ENCODE assay signal across 1 cellular context in the genomic region with DNA sequence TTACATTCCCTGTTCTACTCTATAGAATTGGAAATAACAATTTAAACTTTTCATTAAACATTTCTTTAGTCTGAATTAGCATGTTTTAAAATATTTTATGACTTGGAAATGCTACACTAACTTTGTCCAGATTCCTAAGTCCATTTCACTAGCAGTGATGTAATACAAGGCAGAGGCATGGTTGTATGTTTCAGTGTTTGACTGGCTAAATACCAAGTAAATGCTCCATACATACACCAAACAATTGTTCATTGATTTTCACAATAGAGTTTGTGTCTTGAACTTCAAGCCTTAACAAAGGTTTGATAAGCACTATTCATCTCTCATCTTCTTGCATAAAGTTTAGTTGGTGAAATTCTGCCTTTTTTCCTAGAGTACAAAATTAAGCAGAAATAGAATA.
TF ChIP-seq lines count a peak whose summit lies in the region.

No MANE protein-coding gene starts in this region.

TF ChIP-seq in GM23338, 12 proteins besides CTCF, POLR2A, EP300 and RAD21 (continued from another document):
- TF ChIP-seq, protein P1, sequence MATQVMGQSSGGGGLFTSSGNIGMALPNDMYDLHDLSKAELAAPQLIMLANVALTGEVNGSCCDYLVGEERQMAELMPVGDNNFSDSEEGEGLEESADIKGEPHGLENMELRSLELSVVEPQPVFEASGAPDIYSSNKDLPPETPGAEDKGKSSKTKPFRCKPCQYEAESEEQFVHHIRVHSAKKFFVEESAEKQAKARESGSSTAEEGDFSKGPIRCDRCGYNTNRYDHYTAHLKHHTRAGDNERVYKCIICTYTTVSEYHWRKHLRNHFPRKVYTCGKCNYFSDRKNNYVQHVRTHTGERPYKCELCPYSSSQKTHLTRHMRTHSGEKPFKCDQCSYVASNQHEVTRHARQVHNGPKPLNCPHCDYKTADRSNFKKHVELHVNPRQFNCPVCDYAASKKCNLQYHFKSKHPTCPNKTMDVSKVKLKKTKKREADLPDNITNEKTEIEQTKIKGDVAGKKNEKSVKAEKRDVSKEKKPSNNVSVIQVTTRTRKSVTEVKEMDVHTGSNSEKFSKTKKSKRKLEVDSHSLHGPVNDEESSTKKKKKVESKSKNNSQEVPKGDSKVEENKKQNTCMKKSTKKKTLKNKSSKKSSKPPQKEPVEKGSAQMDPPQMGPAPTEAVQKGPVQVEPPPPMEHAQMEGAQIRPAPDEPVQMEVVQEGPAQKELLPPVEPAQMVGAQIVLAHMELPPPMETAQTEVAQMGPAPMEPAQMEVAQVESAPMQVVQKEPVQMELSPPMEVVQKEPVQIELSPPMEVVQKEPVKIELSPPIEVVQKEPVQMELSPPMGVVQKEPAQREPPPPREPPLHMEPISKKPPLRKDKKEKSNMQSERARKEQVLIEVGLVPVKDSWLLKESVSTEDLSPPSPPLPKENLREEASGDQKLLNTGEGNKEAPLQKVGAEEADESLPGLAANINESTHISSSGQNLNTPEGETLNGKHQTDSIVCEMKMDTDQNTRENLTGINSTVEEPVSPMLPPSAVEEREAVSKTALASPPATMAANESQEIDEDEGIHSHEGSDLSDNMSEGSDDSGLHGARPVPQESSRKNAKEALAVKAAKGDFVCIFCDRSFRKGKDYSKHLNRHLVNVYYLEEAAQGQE (IDR thresholded peaks at IDR 0.05; ENCODE audit: unreplicated experiment) = no peak
- no peak for TF ChIP-seq EZH2phosphoT487 (IDR thresholded peaks at IDR 0.05; ENCODE audit: unreplicated experiment)
- TF ChIP-seq ZNF114 (CRISPR knock-in tag; IDR thresholded peaks at IDR 0.05) = no peak
- TF ChIP-seq STAT1 (IDR thresholded peaks at IDR 0.05; ENCODE audit: unreplicated experiment) = no peak
- TF ChIP-seq JUNB (IDR thresholded peaks at IDR 0.05; ENCODE audit: unreplicated experiment) = no peak
TF ChIP-seq in GM23338: peak in this region for 0.
